32 cellular contexts compared by ENCODE assay signal in the genomic region with DNA sequence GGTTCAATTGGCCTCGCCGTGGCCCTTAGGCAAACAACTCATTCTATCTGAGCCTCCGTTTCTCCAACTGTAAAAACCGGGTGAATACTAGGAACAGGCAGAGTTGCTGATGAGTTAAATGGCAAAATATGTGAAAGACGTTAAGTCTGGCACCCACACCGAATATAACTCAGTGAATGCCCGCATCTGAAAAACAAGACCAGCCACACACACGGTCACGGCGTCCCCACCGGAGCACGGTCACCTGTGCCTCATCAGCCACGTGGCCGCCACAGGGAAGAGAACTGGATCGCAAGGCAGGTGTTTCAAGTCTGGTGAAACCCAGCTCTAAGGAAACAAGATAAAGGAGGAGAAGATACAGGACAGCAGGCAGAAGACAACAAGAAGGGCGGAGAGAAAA.
"Had no signal": no experiment of that assay in that cellular context is flagged by ENCODE, and none has a peak within 500 bp of the region (broad histone marks: within the 10 kb centered on the region; RNA-seq: fewer than 3 reads in every experiment).

No MANE protein-coding gene starts in this region.

- H3K4me3 ChIP-seq: adrenal gland, Peyer's patch, SJCRH30, SK-N-MC had no signal

- H3K4me3 Mint-ChIP-seq: activated CD4-positive, alpha-beta T cell treated with anti-CD3 and anti-CD28 coated beads for 36 hours; activated CD4-positive, alpha-beta T cell treated with anti-CD3 and anti-CD28 coated beads, Interleukin-2, amount 10 ng/mL, durations not matched to agents 7 days and 5 days; activated CD8-positive, alpha-beta T cell treated with anti-CD3 and anti-CD28 coated beads, Interleukin-2, amount 10 ng/mL, durations not matched to agents 7 days and 5 days; activated naive CD4-positive, alpha-beta T cell treated with anti-CD3 and anti-CD28 coated beads for 36 hours; activated T-cell treated with anti-CD3 and anti-CD28 coated beads, Interleukin-2, amount 50 U/mL, for 4 hours; activated T-helper 1 cell treated with anti-CD3 and anti-CD28 coated beads, Interleukin-12 subunit alpha, Interleukin-12 subunit beta, Interleukin-2, Interleukin-4 antibody, amounts not matched to agents 30 ng/mL and 10 ng/mL and 1 ng/mL, durations not matched to agents 14 hours and 24 hours and 36 hours; brain; central memory CD8-positive, alpha-beta T cell; WTC11 had no signal

- H3K36me3 Mint-ChIP-seq: activated naive CD4-positive, alpha-beta T cell treated with anti-CD3 and anti-CD28 coated beads, Interleukin-2, amount 50 U/mL, for 72 hours; brain; WTC11 had no signal

- H3K9me3 ChIP-seq: adrenal gland, Peyer's patch, SJCRH30 had no signal

- H3K4me1 ChIP-seq: adrenal gland, SJCRH30 had no signal

- H3K36me3 ChIP-seq: adrenal gland, Peyer's patch, SJCRH30 had no signal

- ATAC-seq: activated CD4-positive, alpha-beta T cell treated with anti-CD3 and anti-CD28 coated beads for 36 hours; activated CD4-positive, CD25-positive, alpha-beta regulatory T cell treated with anti-CD3 and anti-CD28 coated beads, Interleukin-2, amount 50 U/mL, for 24 hours; activated CD8-positive, alpha-beta T cell treated with anti-CD3 and anti-CD28 coated beads, Interleukin-2, amount 10 ng/mL, durations not matched to agents 7 days and 5 days; activated naive CD4-positive, alpha-beta T cell treated with anti-CD3 and anti-CD28 coated beads, Interleukin-2, amount 50 U/mL, for 72 hours; activated T-cell treated with anti-CD3 and anti-CD28 coated beads, Interleukin-2, amount 50 U/mL, for 4 hours; PC-3 had no signal

- H3K9me3 Mint-ChIP-seq: activated CD4-positive, alpha-beta T cell treated with anti-CD3 and anti-CD28 coated beads, Interleukin-2, amount 10 ng/mL, durations not matched to agents 7 days and 5 days; activated naive CD4-positive, alpha-beta T cell treated with anti-CD3 and anti-CD28 coated beads for 36 hours; activated naive CD4-positive, alpha-beta T cell treated with anti-CD3 and anti-CD28 coated beads, Interleukin-2, amount 50 U/mL, for 72 hours; activated T-cell treated with anti-CD3 and anti-CD28 coated beads, Interleukin-2, amount 50 U/mL, for 4 hours; activated T-helper 1 cell treated with anti-CD3 and anti-CD28 coated beads, Interleukin-12 subunit alpha, Interleukin-12 subunit beta, Interleukin-2, Interleukin-4 antibody, amounts not matched to agents 30 ng/mL and 10 ng/mL and 1 ng/mL, durations not matched to agents 14 hours and 24 hours and 36 hours; central memory CD8-positive, alpha-beta T cell; WTC11 had no signal

- H3K27ac ChIP-seq: adrenal gland, Peyer's patch, RWPE1, SJCRH30, SK-N-MC had no signal

- H3K27ac Mint-ChIP-seq: activated CD4-positive, alpha-beta T cell treated with anti-CD3 and anti-CD28 coated beads for 36 hours; activated CD4-positive, alpha-beta T cell treated with anti-CD3 and anti-CD28 coated beads, Interleukin-2, amount 10 ng/mL, durations not matched to agents 7 days and 5 days; activated CD8-positive, alpha-beta T cell treated with anti-CD3 and anti-CD28 coated beads, Interleukin-2, amount 10 ng/mL, durations not matched to agents 7 days and 5 days; activated naive CD4-positive, alpha-beta T cell treated with anti-CD3 and anti-CD28 coated beads for 36 hours; activated naive CD4-positive, alpha-beta T cell treated with anti-CD3 and anti-CD28 coated beads, Interleukin-2, amount 50 U/mL, for 72 hours; activated T-helper 1 cell treated with anti-CD3 and anti-CD28 coated beads, Interleukin-12 subunit alpha, Interleukin-12 subunit beta, Interleukin-2, Interleukin-4 antibody, amounts not matched to agents 30 ng/mL and 10 ng/mL and 1 ng/mL, durations not matched to agents 14 hours and 24 hours and 36 hours; WTC11 had no signal

- DNase-seq: activated CD4-positive, alpha-beta T cell treated with anti-CD3 and anti-CD28 coated beads for 36 hours; activated CD4-positive, alpha-beta T cell treated with anti-CD3 and anti-CD28 coated beads, Interleukin-2, amount 10 ng/mL, durations not matched to agents 7 days and 5 days; activated CD4-positive, alpha-beta T cell treated with anti-CD3 and anti-CD28 coated beads, Interleukin-2, amount 50 U/mL, for 48 hours; activated CD8-positive, alpha-beta T cell treated with anti-CD3 and anti-CD28 coated beads, Interleukin-2, amount 10 ng/mL, durations not matched to agents 7 days and 5 days; activated gamma-delta T cell treated with Interleukin-2 at 50 U/mL for 16 hours; activated naive CD4-positive, alpha-beta T cell treated with anti-CD3 and anti-CD28 coated beads for 36 hours; activated T-cell treated with anti-CD3 and anti-CD28 coated beads for 4 hours; activated T-cell treated with anti-CD3 and anti-CD28 coated beads, Interleukin-2, amount 50 U/mL, for 4 hours; adrenal gland; Karpas-422; KBM-7; NCI-H1048; NCI-H1105 treated with DMSO at 0.1 percent for 48 hours; NCI-H1436; NCI-H1930; NCI-H2081 treated with DMSO at 0.1 percent for 48 hours; NCI-H345; NCI-H524 treated with DMSO at 0.1 percent for 48 hours; Peyer's patch; SHP77; SJCRH30; T1000 had no signal

- FAIRE-seq: TTC549 had no signal

- H3K27me3 Mint-ChIP-seq: activated CD4-positive, alpha-beta T cell treated with anti-CD3 and anti-CD28 coated beads for 36 hours; activated CD4-positive, alpha-beta T cell treated with anti-CD3 and anti-CD28 coated beads, Interleukin-2, amount 10 ng/mL, durations not matched to agents 7 days and 5 days; central memory CD8-positive, alpha-beta T cell had no signal

- H3K27me3 ChIP-seq: adrenal gland, Peyer's patch, SJCRH30 had no signal
